ENCODE assay signal across 18 cellular contexts in genomic region chr5:113281194-113281593, GRCh38.
"Had no signal": no experiment of that assay in that cellular context is flagged by ENCODE, and none has a peak within 500 bp of the region (broad histone marks: within the 10 kb centered on the region; RNA-seq: fewer than 3 reads in every experiment).

No MANE protein-coding gene starts in this region.

- H3K36me3 ChIP-seq: tibial artery, vagina had no signal

- H3K4me3 Mint-ChIP-seq: activated CD4-positive, alpha-beta memory T cell treated with anti-CD3 and anti-CD28 coated beads, Interleukin-2, amount 10 ng/mL, durations not matched to agents 7 days and 5 days; activated naive CD8-positive, alpha-beta T cell treated with anti-CD3 and anti-CD28 coated beads for 36 hours; endodermal cell; memory B cell; naive thymus-derived CD4-positive, alpha-beta T cell; WTC11 had no signal

- H3K9me3 Mint-ChIP-seq: activated CD4-positive, alpha-beta memory T cell treated with anti-CD3 and anti-CD28 coated beads, Interleukin-2, amount 10 ng/mL, durations not matched to agents 7 days and 5 days; activated naive CD8-positive, alpha-beta T cell treated with anti-CD3 and anti-CD28 coated beads for 36 hours; endodermal cell; memory B cell; naive thymus-derived CD4-positive, alpha-beta T cell; WTC11 had no signal

- H3K9me3 ChIP-seq: mucosa of descending colon, tibial artery, vagina had no signal

- H3K36me3 Mint-ChIP-seq: activated naive CD8-positive, alpha-beta T cell treated with anti-CD3 and anti-CD28 coated beads for 36 hours; memory B cell; naive thymus-derived CD4-positive, alpha-beta T cell; WTC11 had no signal

- H2AFZ ChIP-seq: hepatocyte had no signal

- H3K27ac ChIP-seq: hepatocyte, tibial artery, vagina had no signal

- DNase-seq: activated CD4-positive, alpha-beta memory T cell treated with anti-CD3 and anti-CD28 coated beads, Interleukin-2, amount 10 ng/mL, durations not matched to agents 7 days and 5 days; activated CD4-positive, alpha-beta T cell treated with anti-CD3 and anti-CD28 coated beads for 4 hours; activated gamma-delta T cell treated with Interleukin-2 at 50 U/mL for 16 hours; activated naive CD8-positive, alpha-beta T cell treated with anti-CD3 and anti-CD28 coated beads for 36 hours; aorta; dorsolateral prefrontal cortex; endodermal cell; islet precursor cell; mucosa of descending colon; naive thymus-derived CD4-positive, alpha-beta T cell; stimulated activated CD4-positive, alpha-beta T cell treated with anti-CD3 and anti-CD28 coated beads, Interleukin-4, amount 100 ng/mL, for 24 hours; stimulated activated naive CD4-positive, alpha-beta T cell; tibial artery had no signal

- H3K27ac Mint-ChIP-seq: activated CD4-positive, alpha-beta memory T cell treated with anti-CD3 and anti-CD28 coated beads, Interleukin-2, amount 10 ng/mL, durations not matched to agents 7 days and 5 days; activated naive CD8-positive, alpha-beta T cell treated with anti-CD3 and anti-CD28 coated beads for 36 hours; endodermal cell; memory B cell; WTC11 had no signal

- ATAC-seq: mucosa of descending colon; naive thymus-derived CD4-positive, alpha-beta T cell; WTC11 had no signal

- H3K27me3 ChIP-seq: dorsolateral prefrontal cortex, hepatocyte, tibial artery, vagina had no signal

- FAIRE-seq: bronchial epithelial cell had no signal

- H3K4me2 ChIP-seq: hepatocyte had no signal

- H3K4me3 ChIP-seq: dorsolateral prefrontal cortex, hepatocyte, mucosa of descending colon, tibial artery, vagina had no signal

- H3K4me1 ChIP-seq: tibial artery had no signal

- H3K27me3 Mint-ChIP-seq: activated naive CD8-positive, alpha-beta T cell treated with anti-CD3 and anti-CD28 coated beads for 36 hours had no signal
